ENCODE assay signal across 1 cellular context in genomic region chr14:60485600-60486251, GRCh38.
TF ChIP-seq lines count a peak whose summit lies in the region.

C14orf39 (minus strand) TSS chr14:60486063; CDS start chr14:60485078, 985 bp downstream.

TF ChIP-seq in H1, 55 proteins besides CTCF, POLR2A, EP300 and RAD21 (continued from another document):
- TF ChIP-seq CREB1 (IDR thresholded peaks at IDR 0.05) (no peak), HDAC2 (IDR thresholded peaks at IDR 0.05; ENCODE audit: borderline replicate concordance in 1 of 2, low read depth in 2 of 2, low read length in 2 of 2) (peak; percentile 8 to 46; a peak in 1 of 4 replicates), GABPA (IDR thresholded peaks at IDR 0.05; ENCODE audit: borderline replicate concordance, insufficient read depth, low read length) (no peak), ASH2L (IDR thresholded peaks at IDR 0.05; ENCODE audit: low read length) (no peak), JUND (IDR thresholded peaks at IDR 0.05; ENCODE audit: low read length) (no peak), TBP (IDR thresholded peaks at IDR 0.05; ENCODE audit: low read depth, low read length) (peak; percentile 40; the same call in 1 of the 2 replicates), SAP30 (IDR thresholded peaks at IDR 0.05; ENCODE audit: insufficient read depth, insufficient replicate concordance, low read length) (no peak), SP1 (IDR thresholded peaks at IDR 0.05; ENCODE audit: low read depth, low read length) (no peak), TAF7 (optimal IDR thresholded peaks at IDR 0.05; ENCODE audit: borderline replicate concordance, low read depth, low read length) (peak; percentile 24), EZH2 (IDR thresholded peaks at IDR 0.05; ENCODE audit: low read depth, low read length, severe bottlenecking) (no peak), SP4 (IDR thresholded peaks at IDR 0.05; ENCODE audit: low read length) (no peak), ATF3 (IDR thresholded peaks at IDR 0.05; ENCODE audit: insufficient read depth, low read depth, low read length) (no peak), BRCA1 (IDR thresholded peaks at IDR 0.05; ENCODE audit: low read depth, low read length) (peak; percentile 80), TCF12 (IDR thresholded peaks at IDR 0.05; ENCODE audit: low read depth, low read length) (no peak), NRF1 (IDR thresholded peaks at IDR 0.05; ENCODE audit: low read depth, low read length) (no peak), ZNF274 (IDR thresholded peaks at IDR 0.05; ENCODE audit: borderline replicate concordance, extremely low read depth, low read length) (no peak), CHD7 (IDR thresholded peaks at IDR 0.05; ENCODE audit: insufficient replicate concordance, low read length) (no peak), E2F6 (IDR thresholded peaks at IDR 0.05) (peak; percentile 49), SUZ12 (IDR thresholded peaks at IDR 0.05; ENCODE audit: low read length) (no peak; the same call in 1 of the 2 replicates), KDM1A (IDR thresholded peaks at IDR 0.05; ENCODE audit: borderline replicate concordance, low read length) (peak; percentile 29; the same call in 1 of the 2 replicates), RBBP5 (IDR thresholded peaks at IDR 0.05; ENCODE audit: borderline replicate concordance, low read depth, low read length) (0 out of 2 replicates have a peak, but pooled peaks have one; percentile 43), SP2 (IDR thresholded peaks at IDR 0.05; ENCODE audit: low read length) (no peak), USF2 (IDR thresholded peaks at IDR 0.05; ENCODE audit: low read length) (no peak), SIN3A (conservative IDR thresholded peaks at IDR 0.05 in 1 of 2, IDR thresholded peaks at IDR 0.05 in 1 of 2; ENCODE audit: low read depth in 1 of 2, low read length in 2 of 2) (peak in 1 of 2 experiments; percentile 54; a peak in 1 of 4 replicates), POLR2AphosphoS5 (IDR thresholded peaks at IDR 0.05; ENCODE audit: low read depth, low read length) (no peak), CHD1 (IDR thresholded peaks at IDR 0.05; ENCODE audit: low read depth, low read length) (no peak), ATF2 (IDR thresholded peaks at IDR 0.05; ENCODE audit: low read length) (no peak), JUN (IDR thresholded peaks at IDR 0.05; ENCODE audit: low read depth, low read length) (no peak), SIRT6 (IDR thresholded peaks at IDR 0.05; ENCODE audit: low read length) (no peak), SIX5 (IDR thresholded peaks at IDR 0.05; ENCODE audit: low read depth, low read length) (no peak), CBX5 (IDR thresholded peaks at IDR 0.05; ENCODE audit: low read depth, low read length) (no peak), NANOG (IDR thresholded peaks at IDR 0.05; ENCODE audit: insufficient read depth, low read depth, low read length, poor library complexity, severe bottlenecking) (no peak), RFX5 (IDR thresholded peaks at IDR 0.05; ENCODE audit: borderline replicate concordance, low read depth, low read length) (no peak), BCL11A (IDR thresholded peaks at IDR 0.05; ENCODE audit: low read depth in 2 of 2, low read length in 2 of 2) (no peak), BACH1 (IDR thresholded peaks at IDR 0.05; ENCODE audit: low read length) (0 out of 2 replicates have a peak, but pooled peaks have one; percentile 40), POU5F1 (IDR thresholded peaks at IDR 0.05; ENCODE audit: low read depth, low read length) (no peak), KDM5A (IDR thresholded peaks at IDR 0.05; ENCODE audit: low read length) (no peak), KDM4A (IDR thresholded peaks at IDR 0.05; ENCODE audit: low read depth, low read length, severe bottlenecking) (peak; percentile 85), MAX (IDR thresholded peaks at IDR 0.05) (peak; percentile 91), CEBPB (IDR thresholded peaks at IDR 0.05; ENCODE audit: low read depth, low read length) (no peak), TEAD4 (IDR thresholded peaks at IDR 0.05; ENCODE audit: low read depth, low read length) (no peak), CBX8 (IDR thresholded peaks at IDR 0.05; ENCODE audit: borderline replicate concordance, low read depth, low read length) (no peak), RXRA (IDR thresholded peaks at IDR 0.05; ENCODE audit: insufficient read depth, low read depth, low read length) (no peak), GTF2F1 (IDR thresholded peaks at IDR 0.05; ENCODE audit: borderline replicate concordance, low read depth, low read length) (no peak), TAF1 (IDR thresholded peaks at IDR 0.05; ENCODE audit: low read depth, low read length) (peak; percentile 14; the same call in 1 of the 2 replicates), PHF8 (conservative IDR thresholded peaks at IDR 0.05; ENCODE audit: low read depth, low read length) (0 out of 2 replicates have a peak, but pooled peaks have one; percentile 50), RNF2 (IDR thresholded peaks at IDR 0.05; ENCODE audit: borderline replicate concordance, low read depth, low read length, missing control alignments, poor library complexity, severe bottlenecking) (peak; percentile 37), YY1 (IDR thresholded peaks at IDR 0.05; ENCODE audit: low read depth, low read length) (no peak), EGR1 (IDR thresholded peaks at IDR 0.05; ENCODE audit: borderline replicate concordance, low read depth, low read length) (peak; percentile 75; the same call in 1 of the 2 replicates), CHD2 (IDR thresholded peaks at IDR 0.05; ENCODE audit: low read length) (peak; percentile 95)
